ENCODE assay signal across 19 cellular contexts in genomic region chr16:81518439-81518757, GRCh38.
DNase-seq lines count a peak whose midpoint lies in the region; ATAC-seq, FAIRE-seq and TF ChIP-seq lines count a peak whose summit lies in the region.
"Had no signal": no experiment of that assay in that cellular context is flagged by ENCODE, and none has a peak within 500 bp of the region (broad histone marks: within the 10 kb centered on the region; RNA-seq: fewer than 3 reads in every experiment).

No MANE protein-coding gene starts in this region.

- peak overlapping the region; percentile 9; the same call in 1 of the 3 replicates for H3K4me2 ChIP-seq in A549

- no peak for FAIRE-seq in A549 (lab: Jason Lieb, UNC)
- FAIRE-seq: D721Med, GM12892 had no signal

- no peaks in the 10 kb centered on the region for H3K27me3 Mint-ChIP-seq in activated CD4-positive, alpha-beta memory T cell treated with anti-CD3 and anti-CD28 coated beads for 36 hours
- H3K27me3 Mint-ChIP-seq: memory B cell had no signal

- POLR2A ChIA-PET in A549 (lab: Yijun Ruan, JAX): no interaction called here
- POLR2A ChIA-PET in activated CD4-positive, alpha-beta memory T cell treated with anti-CD3 and anti-CD28 coated beads for 36 hours (lab: Charles Lee): no interaction called here

- TF ChIP-seq EP300 in A549 (IDR thresholded peaks at IDR 0.05): no peak

- H3K27me3 ChIP-seq in Peyer's patch: no peaks in the 10 kb centered on the region

- peaks cover 31% of the 10 kb centered on the region for H3K4me1 Mint-ChIP-seq in activated CD4-positive, alpha-beta memory T cell treated with anti-CD3 and anti-CD28 coated beads for 36 hours (ENCODE audit: low read depth)

- no peak overlapping the region for H3K4me3 ChIP-seq in A549
- no peak overlapping the region for H3K4me3 ChIP-seq in Peyer's patch

- no peaks in the 10 kb centered on the region for H3K36me3 ChIP-seq in Peyer's patch

- intact Hi-C loops in activated CD4-positive, alpha-beta memory T cell treated with anti-CD3 and anti-CD28 coated beads for 36 hours (cut with micrococcal nuclease): no loop called here

- TF ChIP-seq CTCF in A549 (IDR thresholded peaks at IDR 0.05) (no peak), Peyer's patch (IDR thresholded peaks at IDR 0.05) (no peak)

- peaks cover 2% of the 10 kb centered on the region for H3K36me3 Mint-ChIP-seq in activated CD4-positive, alpha-beta memory T cell treated with anti-CD3 and anti-CD28 coated beads for 36 hours

- H3K9me3 ChIP-seq in A549: no peaks in the 10 kb centered on the region
- no peaks in the 10 kb centered on the region for H3K9me3 ChIP-seq in Peyer's patch

- in situ Hi-C loops in G401 (cut with HindIII; ENCODE audit: low sequenced_read_pairs): no loop called here

- WGBS in A549 (ENCODE audit: missing lambda C conversion rate): 78% methylated on average over 8 of the region's 8 CpGs

- no peak for TF ChIP-seq POLR2A in A549 (IDR thresholded peaks at IDR 0.05; ENCODE audit: low read length)
- TF ChIP-seq POLR2A in Peyer's patch (IDR thresholded peaks at IDR 0.05): no peak

- no peak overlapping the region for H3K4me3 Mint-ChIP-seq in activated CD4-positive, alpha-beta memory T cell treated with anti-CD3 and anti-CD28 coated beads for 36 hours
- H3K4me3 Mint-ChIP-seq: memory B cell; T-helper 2 cell treated with Interferon-gamma antibody and Interleukin-4, amounts not matched to agents 5 μg/mL and 100 μg/mL, for 36 hours had no signal

- CTCF ChIA-PET in A549 (lab: Yijun Ruan, JAX): no interaction called here
- CTCF ChIA-PET in activated CD4-positive, alpha-beta memory T cell treated with anti-CD3 and anti-CD28 coated beads for 36 hours (lab: Charles Lee): interaction anchor here (0.5 kb wide), 1 partner anchor 13 kb away, joined by 3 read pairs; no protein-coding TSS in a partner anchor

- no peak for ATAC-seq in A549
- ATAC-seq in GM18868 (IDR thresholded peaks at IDR 0.05; ENCODE audit: unreplicated experiment): no peak

- peaks cover 79% of the 10 kb centered on the region for H3K4me1 ChIP-seq in A549
- H3K4me1 ChIP-seq in Peyer's patch: peaks cover 4 to 30% (median 5%) of the 10 kb centered on the region in 4 donors

- no peak for DNase-seq in A549 (ENCODE audit: low read depth in 1 of 2, low spot score in 1 of 2)
- peak; percentile 22 for DNase-seq in G401 (ENCODE audit: low spot score)
- peak; percentile 87 to 88 for DNase-seq in dermis microvascular lymphatic vessel endothelial cell (ENCODE audit: low read depth in 2 of 2)
- DNase-seq in lung microvascular endothelial cell (ENCODE audit: low read depth in 2 of 2): peak; percentile 80 to 83
- DNase-seq in Peyer's patch: no peak
- no peak for DNase-seq in NCI-H524 (lab: John Stamatoyannopoulos, UW)
- no peak for DNase-seq in activated CD4-positive, alpha-beta memory T cell treated with anti-CD3 and anti-CD28 coated beads for 36 hours
- DNase-seq: NCI-H1105; NCI-H2029; NCI-H2227 treated with DMSO at 0.1 percent for 48 hours; NCI-H748 treated with DMSO at 0.1 percent for 48 hours; stimulated activated CD4-positive, alpha-beta T cell treated with anti-CD3 and anti-CD28 coated beads, Interleukin-4, amount 100 ng/mL, for 4 hours; stimulated activated naive CD4-positive, alpha-beta T cell had no signal

- H3K27ac ChIP-seq in A549 (peak overlapping the region; percentile 22 to 74; a peak in 4 of 6 replicates), Peyer's patch (peak overlapping the region in 2 of 4 donors; percentile 1 to 49)

- H3K27ac Mint-ChIP-seq in activated CD4-positive, alpha-beta memory T cell treated with anti-CD3 and anti-CD28 coated beads for 36 hours: no peak overlapping the region
- H3K27ac Mint-ChIP-seq: activated T-helper 2 cell treated with anti-CD3 and anti-CD28 coated beads, Interferon-gamma antibody, Interleukin-2, Interleukin-4, amounts not matched to agents 10 μg/mL and 5 μg/mL and 100 μg/mL, durations not matched to agents 14 hours and 24 hours and 36 hours; memory B cell; T-helper 2 cell treated with Interferon-gamma antibody and Interleukin-4, amounts not matched to agents 5 μg/mL and 100 μg/mL, for 36 hours had no signal

- TF ChIP-seq RAD21 in A549 (conservative IDR thresholded peaks at IDR 0.05 in 1 of 2, IDR thresholded peaks at IDR 0.05 in 1 of 2): no peak

- H3K9me3 Mint-ChIP-seq in activated CD4-positive, alpha-beta memory T cell treated with anti-CD3 and anti-CD28 coated beads for 36 hours: no peaks in the 10 kb centered on the region
- H3K9me3 Mint-ChIP-seq: activated T-helper 2 cell treated with anti-CD3 and anti-CD28 coated beads, Interferon-gamma antibody, Interleukin-2, Interleukin-4, amounts not matched to agents 10 μg/mL and 5 μg/mL and 100 μg/mL, durations not matched to agents 14 hours and 24 hours and 36 hours; memory B cell; T-helper 2 cell treated with Interferon-gamma antibody and Interleukin-4, amounts not matched to agents 5 μg/mL and 100 μg/mL, for 36 hours had no signal

TF ChIP-seq in A549, 52 proteins besides CTCF, POLR2A, EP300 and RAD21:
- no peak for TF ChIP-seq KDM5A (IDR thresholded peaks at IDR 0.05)
- TF ChIP-seq HEYL (CRISPR knock-in tag; IDR thresholded peaks at IDR 0.05): no peak
- TF ChIP-seq HOXB5 (CRISPR knock-in tag; IDR thresholded peaks at IDR 0.05): no peak
- no peak for TF ChIP-seq POLR2AphosphoS2 (conservative IDR thresholded peaks at IDR 0.05; ENCODE audit: low read length)
- TF ChIP-seq ESRRA (IDR thresholded peaks at IDR 0.05; ENCODE audit: borderline replicate concordance, low read length): no peak
- TF ChIP-seq HMGXB4 (CRISPR knock-in tag; IDR thresholded peaks at IDR 0.05; ENCODE audit: borderline replicate concordance): no peak
- TF ChIP-seq EHMT2 (IDR thresholded peaks at IDR 0.05; ENCODE audit: low read depth): no peak
- no peak for TF ChIP-seq FOSB (CRISPR knock-in tag; IDR thresholded peaks at IDR 0.05)
- no peak for TF ChIP-seq CBX2 (IDR thresholded peaks at IDR 0.05; ENCODE audit: borderline replicate concordance, low read depth)
- no peak for TF ChIP-seq E2F6 (IDR thresholded peaks at IDR 0.05; ENCODE audit: borderline replicate concordance, low read depth)
- no peak for TF ChIP-seq RNF2 (IDR thresholded peaks at IDR 0.05; ENCODE audit: borderline replicate concordance, low read depth)
- TF ChIP-seq GATA3 (IDR thresholded peaks at IDR 0.05; ENCODE audit: borderline replicate concordance): no peak
- TF ChIP-seq NPAS2 (CRISPR knock-in tag; IDR thresholded peaks at IDR 0.05; ENCODE audit: borderline replicate concordance): no peak
- no peak for TF ChIP-seq MYC (IDR thresholded peaks at IDR 0.05; ENCODE audit: borderline replicate concordance, low read length)
- no peak for TF ChIP-seq MAX (IDR thresholded peaks at IDR 0.05)

Comparison
In these comparisons a context has a peak if more than half of its experiments do, and no peak if none do; other contexts are left out.
1. DNase-seq: peak in G401 (single experiment), dermis microvascular lymphatic vessel endothelial cell (2 of 2) and lung microvascular endothelial cell (2 of 2); none in A549 (0 of 2), Peyer's patch (0 of 3), NCI-H524 (0 of 2) and activated CD4-positive, alpha-beta memory T cell treated with anti-CD3 and anti-CD28 coated beads for 36 hours (single experiment).